9 cellular contexts compared by ENCODE assay signal in the genomic region with DNA sequence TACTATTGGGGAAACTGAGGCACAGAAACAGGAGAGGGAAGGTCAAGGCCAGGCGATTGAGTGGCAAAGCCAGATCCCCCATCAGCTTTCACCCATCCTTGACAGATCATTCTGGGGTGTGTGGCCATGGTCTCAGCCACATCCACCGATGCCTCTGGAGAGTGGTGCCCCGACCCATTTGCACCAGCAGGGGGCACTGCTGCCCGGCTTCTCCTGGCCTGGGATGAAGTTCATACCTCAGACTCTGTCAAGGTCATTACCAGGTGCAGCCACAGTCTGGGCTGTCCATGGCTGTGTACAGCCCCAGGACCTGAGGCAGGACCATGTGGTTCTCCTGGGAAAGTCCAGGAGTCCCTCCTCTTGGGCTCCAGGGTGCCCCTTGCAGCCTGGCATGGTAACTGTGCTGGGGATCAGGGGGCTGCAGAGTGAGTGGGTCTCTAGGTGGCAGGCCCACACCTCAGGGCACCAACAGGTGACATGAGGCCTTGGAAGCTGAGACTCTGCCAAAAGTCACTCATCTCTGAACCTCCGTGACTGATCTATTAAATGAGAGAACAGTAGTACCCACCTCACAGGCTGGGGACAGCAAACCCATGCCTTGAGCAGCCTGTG.
DNase-seq lines count a peak whose midpoint lies in the region; ATAC-seq and TF ChIP-seq lines count a peak whose summit lies in the region.
"Had no signal": no experiment of that assay in that cellular context is flagged by ENCODE, and none has a peak within 500 bp of the region (broad histone marks: within the 10 kb centered on the region; RNA-seq: fewer than 3 reads in every experiment).

No MANE protein-coding gene starts in this region.

- H3K9ac ChIP-seq in mammary epithelial cell (ENCODE audit: insufficient read depth, low read length): no peak overlapping the region
- H3K9ac ChIP-seq: BLaER1 had no signal

- H3K4me3 Mint-ChIP-seq in activated B cell treated with CpG ODN at 0.5 μM for 24 hours: no peak overlapping the region

- DNase-seq in NCI-H1417 (lab: John Stamatoyannopoulos, UW) (peak; percentile 36 to 58 (median 57)), NCI-H1417 treated with DMSO at 0.1 percent for 48 hours (lab: John Stamatoyannopoulos, UW) (no peak), LNCaP clone FGC (ENCODE audit: low read depth) (peak; percentile 2), activated B cell treated with CpG ODN at 0.5 μM for 24 hours (peak; percentile 64), mammary epithelial cell (peak; percentile 33), left kidney (ENCODE audit: low read depth, low spot score) (peak; percentile 83)
- peak; percentile 55 to 74 (median 62) for DNase-seq in stimulated activated CD4-positive, alpha-beta T cell treated with anti-CD3 and anti-CD28 coated beads, TNF-alpha, amount 100 ng/mL, for 24 hours (ENCODE audit: low read depth in 3 of 3)

- intact Hi-C loops in activated B cell treated with CpG ODN at 0.5 μM for 24 hours (cut with micrococcal nuclease) (loop anchor here (1.0 kb wide), 3 partner anchors 89 to 114 kb away; no protein-coding TSS in a partner anchor), mammary epithelial cell (cut with micrococcal nuclease) (loop anchor here (1.0 kb wide), 3 partner anchors 106 to 178 kb away; no protein-coding TSS in a partner anchor)

- in situ Hi-C loops in mammary epithelial cell (cut with MboI; ENCODE audit: low sequenced_read_pairs in 2 of 2): loop anchor here (10.0 kb wide), 1 partner anchor 109 kb away; no protein-coding TSS in a partner anchor

- CTCF ChIA-PET in activated B cell treated with CpG ODN at 0.5 μM for 24 hours (lab: Charles Lee): interaction anchor here (3.6 kb wide), 1 partner anchor 107 kb away, joined by 18 read pairs; no protein-coding TSS in a partner anchor
- CTCF ChIA-PET in mammary epithelial cell (lab: Charles Lee; ENCODE audit: low non-redundant PET): no interaction called here

- H3K27me3 Mint-ChIP-seq in activated B cell treated with CpG ODN at 0.5 μM for 24 hours: peaks cover 4% of the 10 kb centered on the region

- H3K27ac ChIP-seq in mammary epithelial cell (ENCODE audit: insufficient read depth, low read depth, low read length): no peak overlapping the region
- H3K27ac ChIP-seq: BLaER1 had no signal

- H3K4me2 ChIP-seq in mammary epithelial cell (ENCODE audit: insufficient read depth, low read depth, low read length): no peak overlapping the region
- H3K4me2 ChIP-seq: BLaER1 had no signal

- no TSS peak for BruUV-seq in mammary epithelial cell (replicated peaks; lab: Mats Ljungman, UMichigan)

- no peaks in the 10 kb centered on the region for H3K9me3 ChIP-seq in mammary epithelial cell (replicated peaks; ENCODE audit: insufficient read depth, low read length)
- H3K9me3 ChIP-seq: BLaER1 had no signal

- H3K27ac Mint-ChIP-seq in activated B cell treated with CpG ODN at 0.5 μM for 24 hours: no peak overlapping the region

- H4K20me1 ChIP-seq in mammary epithelial cell (ENCODE audit: insufficient read depth, low read length): no peaks in the 10 kb centered on the region
- H4K20me1 ChIP-seq: BLaER1 had no signal

- peak; percentile 91 for TF ChIP-seq CTCF in LNCaP clone FGC (IDR thresholded peaks at IDR 0.05; ENCODE audit: control insufficient read depth, extremely low read depth, insufficient read depth)
- no peak for TF ChIP-seq CTCF in activated B cell treated with CpG ODN at 0.5 μM for 24 hours (IDR thresholded peaks at IDR 0.05)
- TF ChIP-seq CTCF in mammary epithelial cell (conservative IDR thresholded peaks at IDR 0.05 in 1 of 2, IDR thresholded peaks at IDR 0.05 in 1 of 2; ENCODE audit: extremely low read depth in 1 of 2, insufficient read depth in 1 of 2, low read depth in 1 of 2, low read length in 2 of 2): peak; percentile 80 to 91

- H3K9me3 Mint-ChIP-seq in activated B cell treated with CpG ODN at 0.5 μM for 24 hours: no peaks in the 10 kb centered on the region

- 20% methylated on average over 1 of the region's 5 CpGs for WGBS in mammary epithelial cell (ENCODE audit: low coverage, missing lambda C conversion rate)

- H2AFZ ChIP-seq in mammary epithelial cell (ENCODE audit: low read depth, low read length): no peak overlapping the region

- ATAC-seq in activated B cell treated with CpG ODN at 0.5 μM for 24 hours (ENCODE audit: low read depth) (peak; percentile 86), HG03039 (IDR thresholded peaks at IDR 0.05; ENCODE audit: unreplicated experiment) (no peak)

- H3K4me3 ChIP-seq in LNCaP clone FGC (ENCODE audit: low read depth, low read length) (no peak overlapping the region), mammary epithelial cell (replicated peaks in 1 of 3; ENCODE audit: insufficient read depth in 1 of 3, low read depth in 2 of 3, low read length in 3 of 3) (no peak overlapping the region)
- H3K4me3 ChIP-seq: BLaER1 had no signal

- no peaks in the 10 kb centered on the region for H3K79me2 ChIP-seq in mammary epithelial cell (ENCODE audit: insufficient read depth, low read length)

- POLR2A ChIA-PET in activated B cell treated with CpG ODN at 0.5 μM for 24 hours (lab: Charles Lee): no interaction called here

- no peaks in the 10 kb centered on the region for H3K36me3 Mint-ChIP-seq in activated B cell treated with CpG ODN at 0.5 μM for 24 hours (ENCODE audit: low read depth)

- no peaks in the 10 kb centered on the region for H3K27me3 ChIP-seq in mammary epithelial cell (ENCODE audit: insufficient read depth, low read length)
- H3K27me3 ChIP-seq: BLaER1 had no signal

- no peaks in the 10 kb centered on the region for H3K36me3 ChIP-seq in mammary epithelial cell (ENCODE audit: insufficient read depth, low read length)
- H3K36me3 ChIP-seq: BLaER1 had no signal

- no peaks in the 10 kb centered on the region for H3K4me1 ChIP-seq in mammary epithelial cell (ENCODE audit: insufficient read depth, low read length)

- no peaks in the 10 kb centered on the region for H3K4me1 Mint-ChIP-seq in activated B cell treated with CpG ODN at 0.5 μM for 24 hours

- dilution Hi-C loops in mammary epithelial cell (cut with HindIII; ENCODE audit: low sequenced_read_pairs): no loop called here
